8 cellular contexts compared by ENCODE assay signal in the genomic region with DNA sequence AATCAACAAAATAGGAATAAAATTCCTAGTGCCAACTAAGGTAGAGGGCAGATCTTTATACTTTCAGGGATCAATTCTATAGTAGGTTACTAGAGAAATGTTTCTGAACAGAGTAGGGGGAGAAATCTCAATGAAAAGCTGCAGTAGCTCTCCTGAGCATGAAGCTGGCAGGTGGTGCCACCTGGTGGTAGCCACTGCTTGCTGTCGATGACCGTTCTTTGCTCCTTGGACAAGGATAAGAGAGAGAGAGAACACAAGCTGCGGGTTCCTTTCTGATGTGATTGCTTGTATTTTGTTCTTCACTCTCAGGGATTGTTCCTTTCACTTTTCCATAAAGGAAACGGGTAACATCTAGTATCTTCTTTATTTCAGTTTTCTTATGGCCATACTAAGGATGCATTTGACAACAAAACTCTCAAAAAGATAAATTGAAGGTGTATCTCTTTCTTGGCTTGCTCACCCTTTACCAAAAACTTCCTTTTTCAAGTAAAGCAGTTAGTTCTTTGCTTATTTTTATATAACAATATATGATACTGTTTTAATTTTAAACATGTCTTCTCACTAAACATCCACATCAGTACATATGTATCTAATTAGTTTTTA. TPM values are rescaled to one million over a fixed set of nuclear protein-coding genes. Genes with fewer than 3 reads are reported as not detected.
DNase-seq lines count a peak whose midpoint lies in the region; ATAC-seq and TF ChIP-seq lines count a peak whose summit lies in the region.

No MANE protein-coding gene starts in this region.

- TF ChIP-seq CTCF in AG04449 (IDR thresholded peaks at IDR 0.05; ENCODE audit: insufficient read depth, low read length, missing control alignments): peak; percentile 91
- peak; percentile 94 for TF ChIP-seq CTCF in WI38 (IDR thresholded peaks at IDR 0.05; ENCODE audit: low read depth, low read length)

- no peak overlapping the region for H3K27ac ChIP-seq in caudate nucleus (ENCODE audit: low read depth, low read length)

- CTCF ChIA-PET in AG04449 (lab: Yijun Ruan, JAX): interaction anchor here (0.6 to 15.2 kb wide), 29 partner anchors 9 to 489 kb away, joined by 3 to 452 read pairs (median 4); a partner anchor contains a TSS

- POLR2A ChIA-PET in AG04449 (lab: Yijun Ruan, JAX): no interaction called here

- no peak for DNase-seq in AG04449 (ENCODE audit: low read depth, low spot score)
- peak; percentile 11 for DNase-seq in NCI-H2196 treated with DMSO at 0.1 percent for 48 hours (lab: John Stamatoyannopoulos, UW; ENCODE audit: unreplicated experiment)
- DNase-seq in caudate nucleus (lab: John Stamatoyannopoulos, UW): peak in 46 of 61 donors; percentile 3 to 74 (median 30)
- DNase-seq in left colon: peak; percentile 38 to 76
- DNase-seq in stimulated activated CD4-positive, alpha-beta T cell treated with anti-CD3 and anti-CD28 coated beads, TNF-alpha, amount 100 ng/mL, for 1 hour (ENCODE audit: low read depth in 3 of 3, low spot score in 1 of 3): peak in 2 of 3 donors; percentile 22 to 41

- H3K4me3 ChIP-seq in AG04449 (ENCODE audit: low read depth, low read length): no peak overlapping the region
- no peak overlapping the region for H3K4me3 ChIP-seq in WI38 (ENCODE audit: low read depth, low read length)

- intact Hi-C loops in left colon (cut with DNase I, micrococcal nuclease): no loop called here

- ATAC-seq in GM18511 (IDR thresholded peaks at IDR 0.05; ENCODE audit: unreplicated experiment) (peak; percentile 80), HG03066 (IDR thresholded peaks at IDR 0.05; ENCODE audit: low read depth, unreplicated experiment) (peak; percentile 83), left colon (peak; percentile 61)

RNA-seq across cellular contexts. Expression of a gene that starts 18.6 kb away (rescaled TPM):
- total RNA-seq in left colon: 10 to 100 TPM; 38.8 to 51.2 TPM
